In the genomic region with DNA sequence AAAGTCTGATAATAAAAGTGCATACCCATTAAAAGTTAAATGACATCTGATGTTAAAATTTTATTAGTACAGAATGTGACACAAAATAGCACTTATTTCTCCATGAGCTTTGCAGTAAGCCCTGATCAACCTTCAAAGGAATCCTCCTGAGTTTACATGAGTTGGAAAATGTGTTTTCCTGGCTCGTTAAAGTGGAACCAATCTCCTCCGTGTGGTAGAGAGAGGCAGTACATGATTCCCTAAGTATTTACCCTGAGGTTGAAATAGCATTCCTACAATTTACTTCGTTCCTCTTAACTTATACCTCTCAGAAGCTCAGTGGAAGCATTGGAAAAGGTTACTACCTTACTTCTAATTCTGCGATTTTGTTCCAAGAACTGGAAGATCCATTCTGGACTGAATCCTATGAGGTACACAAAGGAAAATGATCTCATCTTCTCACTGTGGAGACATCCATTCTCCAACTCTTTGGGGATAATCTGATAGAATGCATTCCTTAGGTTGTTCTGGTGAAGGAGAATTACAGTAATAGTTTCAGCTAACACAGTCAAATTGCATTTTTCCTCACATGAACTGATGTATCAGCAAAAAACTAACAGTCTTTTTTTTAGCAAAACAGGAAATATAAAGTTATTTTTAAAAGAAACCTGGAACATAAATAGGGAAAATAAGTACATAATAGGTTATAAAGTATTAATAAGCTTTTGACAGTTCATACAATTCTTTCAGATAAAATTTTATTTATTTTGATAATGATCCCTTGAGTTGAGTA, we compare ENCODE assay signal across 8 cellular contexts.
DNase-seq lines count a peak whose midpoint lies in the region; ATAC-seq and TF ChIP-seq lines count a peak whose summit lies in the region.

No MANE protein-coding gene starts in this region.

- no peak for ATAC-seq in activated T-cell treated with anti-CD3 and anti-CD28 coated beads, Interleukin-2, amount 50 U/mL, for 4 hours
- ATAC-seq in GM21786 (IDR thresholded peaks at IDR 0.05; ENCODE audit: unreplicated experiment): no peak
- ATAC-seq in GM21390 (IDR thresholded peaks at IDR 0.05; ENCODE audit: unreplicated experiment): no peak

- H3K4me1 Mint-ChIP-seq in activated T-cell treated with anti-CD3 and anti-CD28 coated beads, Interleukin-2, amount 50 U/mL, for 4 hours (ENCODE audit: low read depth): no peaks in the 10 kb centered on the region

- H3K9me3 Mint-ChIP-seq in activated T-cell treated with anti-CD3 and anti-CD28 coated beads, Interleukin-2, amount 50 U/mL, for 4 hours: peaks cover 7% of the 10 kb centered on the region

- H3K4me3 ChIP-seq in Jurkat, Clone E6-1 (ENCODE audit: low read length): no peak overlapping the region
- H3K4me3 ChIP-seq in adipocyte (ENCODE audit: low read length): no peak overlapping the region

- H3K4me3 Mint-ChIP-seq in activated T-cell treated with anti-CD3 and anti-CD28 coated beads, Interleukin-2, amount 50 U/mL, for 4 hours: no peak overlapping the region

- no peaks in the 10 kb centered on the region for H3K27me3 ChIP-seq in adipocyte (replicated peaks; ENCODE audit: control insufficient read depth, insufficient read depth, low read length)

- no peak overlapping the region for H3K9ac ChIP-seq in adipocyte (ENCODE audit: low read length)

- H3K4me1 ChIP-seq in adipocyte (ENCODE audit: control insufficient read depth, insufficient read depth, low read length): no peaks in the 10 kb centered on the region

- TF ChIP-seq CTCF in GM10266 (IDR thresholded peaks at IDR 0.05; ENCODE audit: control insufficient read depth, insufficient read depth, low read depth, missing control alignments): no peak

- DNase-seq in AG08396 (ENCODE audit: low spot score): peak; percentile 9
- peak; percentile 2 for DNase-seq in Jurkat, Clone E6-1 (ENCODE audit: low read depth, low spot score)
- DNase-seq in adipocyte (ENCODE audit: low read depth): peak; percentile 34
- DNase-seq in left kidney (ENCODE audit: low read depth, low spot score): peak; percentile 63
- no peak for DNase-seq in GM10266 (ENCODE audit: extremely low spot score)
- no peak for DNase-seq in activated T-cell treated with anti-CD3 and anti-CD28 coated beads, Interleukin-2, amount 50 U/mL, for 4 hours

- no peaks in the 10 kb centered on the region for H3K36me3 ChIP-seq in adipocyte (ENCODE audit: control insufficient read depth, insufficient read depth, low read length, severe bottlenecking)

- no peaks in the 10 kb centered on the region for H3K36me3 Mint-ChIP-seq in activated T-cell treated with anti-CD3 and anti-CD28 coated beads, Interleukin-2, amount 50 U/mL, for 4 hours (ENCODE audit: insufficient read depth)

- H3K27me3 Mint-ChIP-seq in activated T-cell treated with anti-CD3 and anti-CD28 coated beads, Interleukin-2, amount 50 U/mL, for 4 hours (ENCODE audit: low read depth): peaks cover 5% of the 10 kb centered on the region

- H3K9me3 ChIP-seq in adipocyte (ENCODE audit: control insufficient read depth, low read length): no peaks in the 10 kb centered on the region

Comparison
In these comparisons a context has a peak if more than half of its experiments do, and no peak if none do; other contexts are left out.
1. DNase-seq: peak in AG08396 (single experiment), Jurkat, Clone E6-1 (single experiment), adipocyte (single experiment) and left kidney (single experiment); none in GM10266 (single experiment) and activated T-cell treated with anti-CD3 and anti-CD28 coated beads, Interleukin-2, amount 50 U/mL, for 4 hours (single experiment).